ENCODE assay signal across 12 cellular contexts in the genomic region with DNA sequence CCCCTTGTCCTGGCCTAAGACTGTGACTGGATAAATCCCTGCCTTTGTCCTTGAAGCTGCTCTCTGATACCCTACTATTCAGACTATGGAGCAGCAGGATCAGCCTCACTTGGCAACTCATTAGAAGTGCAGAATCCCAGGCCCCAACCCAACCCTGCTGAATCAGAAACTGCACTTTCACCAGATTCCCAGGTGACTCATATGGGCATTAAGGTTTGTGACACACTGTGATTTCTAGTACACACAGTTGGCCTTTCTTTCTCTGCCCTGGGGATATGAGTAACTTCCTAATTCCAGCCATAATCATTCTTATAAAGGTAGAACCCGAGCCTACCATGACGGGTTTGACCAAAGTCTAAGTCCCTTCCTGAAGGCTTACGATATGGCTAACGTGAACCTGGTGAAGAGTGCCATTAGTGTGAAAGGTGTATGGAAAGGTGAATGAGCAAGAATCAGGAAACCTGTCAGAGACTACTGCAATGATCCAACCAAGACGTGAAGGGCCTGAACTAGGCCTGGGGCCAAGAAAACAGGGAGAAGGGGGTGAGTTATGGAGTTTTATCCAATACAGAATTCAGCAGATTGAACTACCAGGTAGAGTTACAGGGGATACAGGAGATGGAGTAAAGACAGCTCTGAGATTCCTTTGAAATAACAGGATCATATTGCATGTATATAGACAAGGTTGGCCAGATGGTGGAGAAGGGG.
DNase-seq lines count a peak whose midpoint lies in the region; ATAC-seq and TF ChIP-seq lines count a peak whose summit lies in the region.
"Had no signal": no experiment of that assay in that cellular context is flagged by ENCODE, and none has a peak within 500 bp of the region (broad histone marks: within the 10 kb centered on the region; RNA-seq: fewer than 3 reads in every experiment).

No MANE protein-coding gene starts in this region.

- peak overlapping the region; percentile 98 for H3K18ac ChIP-seq in IMR-90 (ENCODE audit: low read depth, low read length)

- H3K9me1 ChIP-seq in IMR-90 (ENCODE audit: insufficient read depth, low read length): peaks cover 30% of the 10 kb centered on the region

- peak overlapping the region; percentile 29 for H3K56ac ChIP-seq in IMR-90 (ENCODE audit: extremely low read depth, insufficient read depth, low read length)

- no peak for TF ChIP-seq CTCF in IMR-90 (conservative IDR thresholded peaks at IDR 0.05; ENCODE audit: low read depth, low read length)
- TF ChIP-seq CTCF in brain microvascular endothelial cell (IDR thresholded peaks at IDR 0.05; ENCODE audit: low read depth, low read length, missing control alignments): no peak

- peak overlapping the region; percentile 99 for H2BK15ac ChIP-seq in IMR-90 (ENCODE audit: low read depth, low read length)

- H2AK9ac ChIP-seq in IMR-90 (replicated peaks; ENCODE audit: low read depth, low read length, poor library complexity): peak overlapping the region; percentile 14

- 80% methylated on average over 1 of the region's 5 CpGs; no CpG with 5 or more reads in 1 of the 2 experiments for WGBS in IMR-90 (ENCODE audit: extremely low coverage in 2 of 2, insufficient read length in 1 of 2), 2 experiments
- 88% methylated on average over 5 of the region's 5 CpGs for WGBS in right cardiac atrium

- DNase-seq in AG08395 (ENCODE audit: low spot score) (peak; percentile 79), IMR-90 (peak; percentile 97), brain microvascular endothelial cell (peak; percentile 90), lung microvascular endothelial cell (ENCODE audit: low read depth in 2 of 2) (peak; percentile 57 to 97), cerebellar nuclear complex (lab: John Stamatoyannopoulos, UW) (no peak), right cardiac atrium (no peak)
- DNase-seq: Karpas-422, NCI-H774 had no signal

- H3K9me3 ChIP-seq in IMR-90 (ENCODE audit: control insufficient read depth, insufficient read depth, low read length) (no peaks in the 10 kb centered on the region), right cardiac atrium (ENCODE audit: control insufficient read depth, low read length) (no peaks in the 10 kb centered on the region)
- H3K9me3 ChIP-seq: tibial nerve had no signal

- H4K5ac ChIP-seq in IMR-90 (ENCODE audit: low read depth, low read length): peak overlapping the region; percentile 79

- H3K27ac ChIP-seq in IMR-90 (ENCODE audit: insufficient read depth, low read length): peak overlapping the region; percentile 64
- peak overlapping the region; percentile 95 for H3K27ac ChIP-seq in brain microvascular endothelial cell
- H3K27ac ChIP-seq in right cardiac atrium (ENCODE audit: low read length): no peak overlapping the region
- H3K27ac ChIP-seq: C4-2B had no signal

- H2BK120ac ChIP-seq in IMR-90 (ENCODE audit: low read depth, low read length): peak overlapping the region; percentile 100

- H2AK5ac ChIP-seq in IMR-90 (ENCODE audit: low read depth, low read length): peak overlapping the region; percentile 95

- no peak overlapping the region for H3K9ac ChIP-seq in IMR-90 (ENCODE audit: low read depth, low read length)

- H3K27me3 ChIP-seq in IMR-90 (ENCODE audit: control insufficient read depth, insufficient read depth, low read length) (no peaks in the 10 kb centered on the region), brain microvascular endothelial cell (replicated peaks) (no peaks in the 10 kb centered on the region), right cardiac atrium (ENCODE audit: control insufficient read depth, insufficient read depth) (no peaks in the 10 kb centered on the region)
- H3K27me3 ChIP-seq: tibial nerve had no signal

- peak overlapping the region; percentile 65 to 86 for H4K8ac ChIP-seq in IMR-90 (ENCODE audit: low read depth in 2 of 2, low read length in 2 of 2)

- TF ChIP-seq RAD21 in IMR-90 (IDR thresholded peaks at IDR 0.05; ENCODE audit: low read length): peak; percentile 36; the same call in 1 of the 2 replicates

- no peaks in the 10 kb centered on the region for H3K79me1 ChIP-seq in IMR-90 (ENCODE audit: low read depth in 1 of 2, low read length in 2 of 2)

- no peaks in the 10 kb centered on the region for H3K36me3 ChIP-seq in IMR-90 (ENCODE audit: control insufficient read depth, insufficient read depth, low read length)
- H3K36me3 ChIP-seq in brain microvascular endothelial cell (replicated peaks): no peaks in the 10 kb centered on the region
- H3K36me3 ChIP-seq: tibial nerve had no signal

- BruUV-seq in IMR-90 (replicated peaks; lab: Mats Ljungman, UMichigan): no TSS peak

- H3K23ac ChIP-seq in IMR-90 (ENCODE audit: low read depth, low read length): peak overlapping the region; percentile 86

- H4K91ac ChIP-seq in IMR-90 (ENCODE audit: insufficient read depth, low read depth, low read length): peak overlapping the region; percentile 91

- peak overlapping the region; percentile 6; the same call in 1 of the 2 replicates for H3K4me2 ChIP-seq in IMR-90 (ENCODE audit: low read depth, low read length)

- H3K4me1 ChIP-seq in IMR-90 (ENCODE audit: control insufficient read depth, insufficient read depth, low read length) (peaks cover 22% of the 10 kb centered on the region), right cardiac atrium (ENCODE audit: control insufficient read depth, insufficient read depth, low read length) (no peaks in the 10 kb centered on the region)

- in situ Hi-C loops in IMR-90 (cut with MboI; ENCODE audit: low sequenced_read_pairs): no loop called here
- in situ Hi-C loops in brain microvascular endothelial cell (cut with HindIII; ENCODE audit: low pct_ligation_motif_present, low sequenced_read_pairs): no loop called here

- intact Hi-C loops in IMR-90 (cut with micrococcal nuclease) (loop anchor here (5.0 kb wide), 3 partner anchors 75 to 165 kb away; no protein-coding TSS in a partner anchor), right cardiac atrium (cut with DNase I) (no loop called here)

- H3K4me3 ChIP-seq in IMR-90 (ENCODE audit: insufficient read depth, low read depth, low read length) (no peak overlapping the region), brain microvascular endothelial cell (ENCODE audit: low read depth, low read length) (no peak overlapping the region), right cardiac atrium (ENCODE audit: low read length) (no peak overlapping the region)
- H3K4me3 ChIP-seq: tibial nerve had no signal

- peak overlapping the region; percentile 45 for H2AFZ ChIP-seq in IMR-90 (replicated peaks; ENCODE audit: low read length, poor library complexity)

- H4K20me1 ChIP-seq in IMR-90 (ENCODE audit: insufficient read depth, low read length): no peaks in the 10 kb centered on the region

- TF ChIP-seq POLR2A in IMR-90 (IDR thresholded peaks at IDR 0.05; ENCODE audit: low read depth, low read length): peak; percentile 34; the same call in 1 of the 2 replicates

- dilution Hi-C loops in IMR-90 (cut with HindIII; ENCODE audit: low sequenced_read_pairs, unreplicated experiment): no loop called here

- ATAC-seq in IMR-90 (ENCODE audit: low read depth) (peak; percentile 28), HG03457 (IDR thresholded peaks at IDR 0.05; ENCODE audit: unreplicated experiment) (no peak), GM19455 (IDR thresholded peaks at IDR 0.05; ENCODE audit: unreplicated experiment) (no peak), right cardiac atrium (no peak)

- CTCF ChIA-PET in IMR-90 (lab: Yijun Ruan, JAX): no interaction called here

- POLR2A ChIA-PET in IMR-90 (lab: Charles Lee; ENCODE audit: unreplicated experiment): interaction anchor here (0.5 kb wide), 1 partner anchor 527 kb away, joined by 7 read pairs; no protein-coding TSS in a partner anchor

- peak overlapping the region; percentile 92 for H3K4ac ChIP-seq in IMR-90 (ENCODE audit: low read depth, low read length)

- peak overlapping the region; percentile 99 for H2BK20ac ChIP-seq in IMR-90 (ENCODE audit: low read depth, low read length)

- H2BK5ac ChIP-seq in IMR-90 (ENCODE audit: low read depth, low read length, poor library complexity, severe bottlenecking): peak overlapping the region; percentile 89

- peak overlapping the region; percentile 97 for H3K14ac ChIP-seq in IMR-90 (replicated peaks; ENCODE audit: low read depth, low read length)

TF ChIP-seq in IMR-90, 13 proteins besides CTCF, POLR2A, EP300 and RAD21:
- TF ChIP-seq RFX5 (IDR thresholded peaks at IDR 0.05; ENCODE audit: low read depth, low read length) (no peak), NFE2L2 (IDR thresholded peaks at IDR 0.05; ENCODE audit: low read depth, low read length) (peak; percentile 69; the same call in 1 of the 2 replicates), BHLHE40 (IDR thresholded peaks at IDR 0.05; ENCODE audit: low read depth, low read length) (peak; percentile 30; the same call in 1 of the 2 replicates), CHD1 (IDR thresholded peaks at IDR 0.05; ENCODE audit: low read depth, low read length) (0 out of 2 replicates have a peak, but pooled peaks have one; percentile 41), FOS (IDR thresholded peaks at IDR 0.05; ENCODE audit: low read depth, low read length) (peak; percentile 94), MAFK (IDR thresholded peaks at IDR 0.05; ENCODE audit: low read depth, low read length) (peak; percentile 64; the same call in 1 of the 2 replicates), RCOR1 (IDR thresholded peaks at IDR 0.05; ENCODE audit: insufficient replicate concordance, low read length) (no peak), MXI1 (IDR thresholded peaks at IDR 0.05; ENCODE audit: borderline replicate concordance, low read depth, low read length) (no peak), CEBPB (IDR thresholded peaks at IDR 0.05; ENCODE audit: low read depth, low read length) (peak; percentile 63; the same call in 1 of the 2 replicates)

Comparison
In these comparisons a context has a peak if more than half of its experiments do, and no peak if none do; other contexts are left out.
1. DNase-seq: peak in AG08395 (single experiment), IMR-90 (single experiment), brain microvascular endothelial cell (single experiment) and lung microvascular endothelial cell (2 of 2); none in cerebellar nuclear complex (0 of 2) and right cardiac atrium (0 of 3).